8 cellular contexts compared by ENCODE assay signal in the genomic region with DNA sequence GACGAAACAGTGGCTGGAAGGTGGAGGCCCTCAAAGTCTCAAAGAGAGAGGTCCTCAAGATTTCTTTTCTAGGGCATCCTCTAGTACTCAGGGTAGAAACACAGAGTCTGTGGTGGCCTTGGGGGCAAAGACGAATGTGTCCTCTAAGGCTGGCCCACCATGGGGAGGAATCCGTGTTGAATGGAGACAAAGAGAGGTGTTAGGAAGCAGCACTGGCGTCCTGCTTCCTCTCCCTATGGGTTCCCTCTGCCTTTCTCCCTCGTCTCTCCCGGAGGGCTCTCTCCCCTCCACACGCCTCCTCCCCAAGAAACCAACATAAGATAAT.
DNase-seq lines count a peak whose midpoint lies in the region; ATAC-seq and TF ChIP-seq lines count a peak whose summit lies in the region.

No MANE protein-coding gene starts in this region.

- ATAC-seq in GM18511 (IDR thresholded peaks at IDR 0.05; ENCODE audit: unreplicated experiment) (peak; percentile 21), HG03159 (IDR thresholded peaks at IDR 0.05; ENCODE audit: unreplicated experiment) (peak; percentile 5), GM18498 (IDR thresholded peaks at IDR 0.05; ENCODE audit: unreplicated experiment) (no peak)

- dilution Hi-C loops in mammary epithelial cell (cut with HindIII; ENCODE audit: low sequenced_read_pairs): no loop called here

- peaks cover 14% of the 10 kb centered on the region for H3K4me1 ChIP-seq in mammary epithelial cell (ENCODE audit: insufficient read depth, low read length)
- peaks cover 8% of the 10 kb centered on the region for H3K4me1 ChIP-seq in mononuclear cell (ENCODE audit: insufficient read depth, low read length)

- intact Hi-C loops in mammary epithelial cell (cut with micrococcal nuclease): loop anchor here (5.0 to 10.0 kb wide), 2 partner anchors 90 to 288 kb away; no protein-coding TSS in a partner anchor

- no peaks in the 10 kb centered on the region for H3K79me2 ChIP-seq in mammary epithelial cell (ENCODE audit: insufficient read depth, low read length)

- WGBS in mammary epithelial cell (ENCODE audit: low coverage, missing lambda C conversion rate): 100% methylated on average over 5 of the region's 7 CpGs

- no peak overlapping the region for H3K4me2 ChIP-seq in mammary epithelial cell (ENCODE audit: insufficient read depth, low read depth, low read length)

- no TSS peak for BruUV-seq in mammary epithelial cell (replicated peaks; lab: Mats Ljungman, UMichigan)

- H3K36me3 ChIP-seq in mammary epithelial cell (ENCODE audit: insufficient read depth, low read length): no peaks in the 10 kb centered on the region

- no peak overlapping the region for H3K9ac ChIP-seq in mammary epithelial cell (ENCODE audit: insufficient read depth, low read length)

- H3K4me3 ChIP-seq in mammary epithelial cell (replicated peaks in 1 of 3; ENCODE audit: insufficient read depth in 1 of 3, low read depth in 2 of 3, low read length in 3 of 3) (no peak overlapping the region), mononuclear cell (ENCODE audit: low read length) (peak overlapping the region; percentile 52)

- no peak for TF ChIP-seq CTCF in mammary epithelial cell (conservative IDR thresholded peaks at IDR 0.05 in 1 of 2, IDR thresholded peaks at IDR 0.05 in 1 of 2; ENCODE audit: extremely low read depth in 1 of 2, insufficient read depth in 1 of 2, low read depth in 1 of 2, low read length in 2 of 2)

- no peak overlapping the region for H3K27ac ChIP-seq in mammary epithelial cell (ENCODE audit: insufficient read depth, low read depth, low read length)

- in situ Hi-C loops in mammary epithelial cell (cut with MboI; ENCODE audit: low sequenced_read_pairs in 2 of 2): no loop called here

- no peak for DNase-seq in mammary epithelial cell
- DNase-seq in NCI-H187 treated with DMSO at 0.1 percent for 48 hours (lab: John Stamatoyannopoulos, UW): no peak
- no peak for DNase-seq in putamen (ENCODE audit: low spot score)
- no peak for DNase-seq in HT-29 (ENCODE audit: low spot score)

- H4K20me1 ChIP-seq in mammary epithelial cell (ENCODE audit: insufficient read depth, low read length): no peaks in the 10 kb centered on the region

- CTCF ChIA-PET in mammary epithelial cell (lab: Charles Lee; ENCODE audit: low non-redundant PET): no interaction called here

- H3K27me3 ChIP-seq in mammary epithelial cell (ENCODE audit: insufficient read depth, low read length) (no peaks in the 10 kb centered on the region), mononuclear cell (ENCODE audit: insufficient read depth, low read length) (no peaks in the 10 kb centered on the region)

- no peaks in the 10 kb centered on the region for H3K9me3 ChIP-seq in mammary epithelial cell (replicated peaks; ENCODE audit: insufficient read depth, low read length)
- H3K9me3 ChIP-seq in mononuclear cell (ENCODE audit: low read depth, low read length): no peaks in the 10 kb centered on the region

- peak overlapping the region; percentile 94 for H2AFZ ChIP-seq in mammary epithelial cell (ENCODE audit: low read depth, low read length)
